In genomic region chr14:50260511-50260910, GRCh38 we compare ENCODE assay signal across 8 cellular contexts. TPM values are rescaled to one million over a fixed set of nuclear protein-coding genes. Genes with fewer than 3 reads are reported as not detected.
A peak's percentile ranks its signal among the peaks of the same experiment; 100 is the strongest.
DNase-seq lines count a peak whose midpoint lies in the region; ATAC-seq and TF ChIP-seq lines count a peak whose summit lies in the region.

No MANE protein-coding gene starts in this region.

- H3F3A ChIP-seq in OCI-LY1 (ENCODE audit: insufficient read depth, low read length) = no peaks in the 10 kb centered on the region

- peaks cover 9% of the 10 kb centered on the region for H3K36me3 Mint-ChIP-seq in endodermal cell (ENCODE audit: low read depth)
- H3K36me3 Mint-ChIP-seq in naive thymus-derived CD8-positive, alpha-beta T cell = peaks cover 0 to 13% (median 3%) of the 10 kb centered on the region in 3 donors

- WGBS in endodermal cell (ENCODE audit: insufficient coverage in 1 of 2, insufficient read length in 1 of 2), 2 experiments = 64 to 100% methylated on average over 2 to 3 of the region's 3 CpGs

- no peak overlapping the region for H3K27ac Mint-ChIP-seq in endodermal cell
- H3K27ac Mint-ChIP-seq in naive thymus-derived CD8-positive, alpha-beta T cell = no peak overlapping the region

- H3K9me3 ChIP-seq in OCI-LY1 (ENCODE audit: low read length) (no peaks in the 10 kb centered on the region), endodermal cell (ENCODE audit: control insufficient read depth, low read length) (no peaks in the 10 kb centered on the region)

- no peak overlapping the region for H3K4me2 ChIP-seq in OCI-LY1 (ENCODE audit: low read length)

- no peak overlapping the region for H3K4me3 ChIP-seq in OCI-LY1 (ENCODE audit: low read depth, low read length, poor library complexity, severe bottlenecking)
- no peak overlapping the region for H3K4me3 ChIP-seq in endodermal cell (ENCODE audit: low read length)

- H3K27me3 ChIP-seq in OCI-LY1 (ENCODE audit: insufficient read depth, low read length) = no peaks in the 10 kb centered on the region
- H3K27me3 ChIP-seq in endodermal cell (ENCODE audit: control insufficient read depth, insufficient read depth, low read length, poor library complexity, severe bottlenecking) = no peaks in the 10 kb centered on the region

- no peaks in the 10 kb centered on the region for H3K27me3 Mint-ChIP-seq in endodermal cell (ENCODE audit: insufficient read depth)
- no peaks in the 10 kb centered on the region for H3K27me3 Mint-ChIP-seq in naive thymus-derived CD8-positive, alpha-beta T cell

- H2AFZ ChIP-seq in OCI-LY1 (ENCODE audit: low read length) = no peak overlapping the region

- H4K20me1 ChIP-seq in OCI-LY1 (ENCODE audit: insufficient read depth, low read length) = no peaks in the 10 kb centered on the region

- POLR2A ChIA-PET in naive thymus-derived CD8-positive, alpha-beta T cell (lab: Charles Lee) = no interaction called here

- no peaks in the 10 kb centered on the region for H3K9me3 Mint-ChIP-seq in endodermal cell
- no peaks in the 10 kb centered on the region for H3K9me3 Mint-ChIP-seq in naive thymus-derived CD8-positive, alpha-beta T cell

- H3K27ac ChIP-seq in C4-2B (no peak overlapping the region), OCI-LY1 (ENCODE audit: low read depth, low read length, poor library complexity, severe bottlenecking) (no peak overlapping the region), endodermal cell (ENCODE audit: low read depth, low read length) (no peak overlapping the region)

- H3K36me3 ChIP-seq in OCI-LY1 (ENCODE audit: insufficient read depth, low read length) (0 out of 2 replicates have a peak, but pooled peaks cover 4% of the 10 kb centered on the region), endodermal cell (ENCODE audit: control insufficient read depth, insufficient read depth, low read length) (peaks cover 8% of the 10 kb centered on the region)

- H3K9me2 ChIP-seq in OCI-LY1 (ENCODE audit: low read depth, low read length) = no peaks in the 10 kb centered on the region

- H3K9ac ChIP-seq in OCI-LY1 (ENCODE audit: low read length) (no peak overlapping the region), endodermal cell (ENCODE audit: extremely low read depth, low read length, poor library complexity, severe bottlenecking) (no peak overlapping the region)

- TF ChIP-seq CTCF in C4-2B (conservative IDR thresholded peaks at IDR 0.05) = peak; percentile 57
- peak; percentile 49 for TF ChIP-seq CTCF in GM12874 (IDR thresholded peaks at IDR 0.05; ENCODE audit: insufficient read depth, low read depth, low read length)
- peak; percentile 62 for TF ChIP-seq CTCF in OCI-LY1 (IDR thresholded peaks at IDR 0.05; ENCODE audit: low read length)
- peak; percentile 65 for TF ChIP-seq CTCF in endodermal cell (conservative IDR thresholded peaks at IDR 0.05)

- DNase-seq in endodermal cell = peak; percentile 56
- peak in 3 of 10 donors; percentile 11 to 38 (median 29) for DNase-seq in naive thymus-derived CD8-positive, alpha-beta T cell
- DNase-seq in activated effector memory CD4-positive, alpha-beta T cell treated with anti-CD3 and anti-CD28 coated beads, Interleukin-2, amount 50 U/mL, for 16 hours = no peak
- DNase-seq in COLO668 (lab: John Stamatoyannopoulos, UW; ENCODE audit: unreplicated experiment) = no peak

- no peaks in the 10 kb centered on the region for H3K4me1 Mint-ChIP-seq in endodermal cell
- H3K4me1 Mint-ChIP-seq in naive thymus-derived CD8-positive, alpha-beta T cell = peaks cover 0 to 2% (median under 1%) of the 10 kb centered on the region in 4 donors

- no peak overlapping the region for H3K4me3 Mint-ChIP-seq in endodermal cell
- no peak overlapping the region for H3K4me3 Mint-ChIP-seq in naive thymus-derived CD8-positive, alpha-beta T cell

- peak; percentile 60 to 65 for ATAC-seq in naive thymus-derived CD8-positive, alpha-beta T cell
- no peak for ATAC-seq in GM19023 (IDR thresholded peaks at IDR 0.05; ENCODE audit: unreplicated experiment)

- H3K79me2 ChIP-seq in OCI-LY1 (ENCODE audit: insufficient read depth, low read length) = no peaks in the 10 kb centered on the region

- no peaks in the 10 kb centered on the region for H3K4me1 ChIP-seq in OCI-LY1 (ENCODE audit: insufficient read depth, low read length, severe bottlenecking)
- no peaks in the 10 kb centered on the region for H3K4me1 ChIP-seq in endodermal cell (ENCODE audit: control insufficient read depth, insufficient read depth, low read length)

RNA-seq across cellular contexts. Expression of gene SOS2, which starts 29.1 kb away (rescaled TPM):
- 10 to 100 TPM; 19.6 to 20.4 TPM for total RNA-seq in endodermal cell
- polyA plus RNA-seq in endodermal cell (2013, experiment 1 of 2) = 28.2 TPM
- 26.1 TPM for polyA plus RNA-seq in endodermal cell (2013, experiment 2 of 2)
- total RNA-seq in naive thymus-derived CD8-positive, alpha-beta T cell = 10 to 100 TPM; 48.6 to 51.6 TPM
- 10 to 100 TPM in 2 of 3 donors, 1 to 10 TPM in 1; 6.0 to 15.0 (median 13.4) TPM for polyA plus RNA-seq in naive thymus-derived CD8-positive, alpha-beta T cell

RNA-seq across cellular contexts. Expression of gene L2HGDH, which starts 51.5 kb away (rescaled TPM):
- total RNA-seq in endodermal cell = 10 to 100 TPM; 15.9 to 23.2 TPM
- 9.5 TPM for polyA plus RNA-seq in endodermal cell (2013, experiment 1 of 2)
- 8.9 TPM for polyA plus RNA-seq in endodermal cell (2013, experiment 2 of 2)
- 1 to 10 TPM; 5.0 to 6.5 TPM for total RNA-seq in naive thymus-derived CD8-positive, alpha-beta T cell
- polyA plus RNA-seq in naive thymus-derived CD8-positive, alpha-beta T cell = 1 to 10 TPM; 2.8 to 5.6 (median 5.3) TPM

RNA-seq across cellular contexts. Expression of gene DMAC2L, which starts 51.6 kb away (rescaled TPM):
- total RNA-seq in endodermal cell = 10 to 100 TPM; 15.3 to 16.6 TPM
- 16.2 TPM for polyA plus RNA-seq in endodermal cell (2013, experiment 1 of 2)
- polyA plus RNA-seq in endodermal cell (2013, experiment 2 of 2) = 12.4 TPM
- total RNA-seq in naive thymus-derived CD8-positive, alpha-beta T cell = 10 to 100 TPM; 21.7 to 22.2 TPM
- 10 to 100 TPM; 15.7 to 19.4 (median 18.7) TPM for polyA plus RNA-seq in naive thymus-derived CD8-positive, alpha-beta T cell
